Comparison of ENCODE assay signal across 8 cellular contexts in genomic region chr7:116988363-116988989, GRCh38. TPM values are rescaled to one million over a fixed set of nuclear protein-coding genes. Genes with fewer than 3 reads are reported as not detected.
DNase-seq lines count a peak whose midpoint lies in the region; ATAC-seq and TF ChIP-seq lines count a peak whose summit lies in the region.

No MANE protein-coding gene starts in this region.

- H3K27me3 ChIP-seq in H9 (ENCODE audit: insufficient read depth, low read length) (no peaks in the 10 kb centered on the region), kidney epithelial cell (ENCODE audit: control insufficient read depth, insufficient read depth, low read length) (no peaks in the 10 kb centered on the region)
- no peaks in the 10 kb centered on the region for H3K27me3 ChIP-seq in CD4-positive, alpha-beta memory T cell (ENCODE audit: insufficient read depth, low read length)

- H2BK12ac ChIP-seq in H9 (ENCODE audit: insufficient read length, low read depth, low read length) = no peak overlapping the region

- ATAC-seq in HG03045 (IDR thresholded peaks at IDR 0.05; ENCODE audit: unreplicated experiment) (no peak), GM18858 (IDR thresholded peaks at IDR 0.05; ENCODE audit: unreplicated experiment) (no peak), GM18517 (IDR thresholded peaks at IDR 0.05; ENCODE audit: unreplicated experiment) (no peak)

- H4K5ac ChIP-seq in H9 (ENCODE audit: insufficient read length, low read depth, low read length) = no peak overlapping the region

- no peak overlapping the region for H3K56ac ChIP-seq in H9 (ENCODE audit: insufficient read length, low read depth, low read length)

- H3K4me1 Mint-ChIP-seq in H9 = 0 out of 4 replicates have a peak, but pooled peaks cover 0 to under 1% of the 10 kb centered on the region in 2 experiments
- H3K4me1 Mint-ChIP-seq in CD4-positive, alpha-beta memory T cell = no peaks in the 10 kb centered on the region

- peaks cover 23 to 31% (median 29%) of the 10 kb centered on the region in 3 experiments for H3K36me3 Mint-ChIP-seq in H9 (ENCODE audit: insufficient read depth in 1 of 3, low read depth in 3 of 3)
- H3K36me3 Mint-ChIP-seq in CD4-positive, alpha-beta memory T cell = no peaks in the 10 kb centered on the region

- no peak overlapping the region for H2BK15ac ChIP-seq in H9 (ENCODE audit: low read depth, low read length)

- no peak overlapping the region for H3K4me2 ChIP-seq in H9 (ENCODE audit: insufficient read depth, insufficient read length, low read length)

- H3K27ac ChIP-seq in H9 (ENCODE audit: insufficient read length, low read depth, low read length) = no peak overlapping the region
- H3K27ac ChIP-seq in CD4-positive, alpha-beta memory T cell (ENCODE audit: low read depth, low read length) = no peak overlapping the region

- no peak overlapping the region for H2AK5ac ChIP-seq in H9 (ENCODE audit: insufficient read length, low read length)

- TF ChIP-seq CTCF in AG10803 (conservative IDR thresholded peaks at IDR 0.05; ENCODE audit: low read length) (peak; percentile 47), H9 (conservative IDR thresholded peaks at IDR 0.05) (peak; percentile 53), kidney epithelial cell (IDR thresholded peaks at IDR 0.05; ENCODE audit: insufficient read depth, low read length, poor library complexity, severe bottlenecking) (peak; percentile 6)

- H3K4me1 ChIP-seq in H9 (ENCODE audit: insufficient read depth, low read length) = no peaks in the 10 kb centered on the region
- peaks cover 3% of the 10 kb centered on the region for H3K4me1 ChIP-seq in CD4-positive, alpha-beta memory T cell (ENCODE audit: insufficient read depth, low read length)

- H2BK20ac ChIP-seq in H9 (ENCODE audit: low read depth, low read length, poor library complexity, severe bottlenecking) = no peak overlapping the region

- POLR2A ChIA-PET in CD4-positive, alpha-beta memory T cell (lab: Charles Lee; ENCODE audit: partially characterized antibody) = interaction anchor here (1.0 kb wide), 1 partner anchor 21 kb away, joined by 3 read pairs; no protein-coding TSS in a partner anchor

- no peak overlapping the region for H3K23ac ChIP-seq in H9 (ENCODE audit: insufficient read length, low read depth, low read length)

- H2AFZ ChIP-seq in H9 (ENCODE audit: low read length) = no peak overlapping the region

- no peaks in the 10 kb centered on the region for H3K79me2 ChIP-seq in H9 (ENCODE audit: insufficient read depth, low read length)

- no peaks in the 10 kb centered on the region for H3K36me3 ChIP-seq in kidney epithelial cell (ENCODE audit: control insufficient read depth, insufficient read depth, low read length)
- H3K36me3 ChIP-seq in CD4-positive, alpha-beta memory T cell (ENCODE audit: insufficient read depth, low read length) = no peaks in the 10 kb centered on the region

- no peak overlapping the region for H3K14ac ChIP-seq in H9 (ENCODE audit: insufficient read depth, low read length)

- CTCF ChIA-PET in CD4-positive, alpha-beta memory T cell (lab: Charles Lee; ENCODE audit: partially characterized antibody) = interaction anchor here (0.7 to 12.1 kb wide), 16 partner anchors 9 to 151 kb away, joined by 3 to 406 read pairs (median 6); no protein-coding TSS in a partner anchor

- no peak overlapping the region for H4K8ac ChIP-seq in H9 (replicated peaks; ENCODE audit: insufficient read length, low read depth, low read length)

- no peaks in the 10 kb centered on the region for H4K20me1 ChIP-seq in H9 (ENCODE audit: control insufficient read depth, insufficient read depth, insufficient read length)

- no peaks in the 10 kb centered on the region for H3K79me1 ChIP-seq in H9 (ENCODE audit: insufficient read depth, low read depth, low read length, poor library complexity, severe bottlenecking)

- DNase-seq in AG10803 (ENCODE audit: low read depth) (no peak), H9 (no peak), SHP77 treated with DMSO at 0.1 percent for 48 hours (lab: John Stamatoyannopoulos, UW) (peak; percentile 14), kidney epithelial cell (ENCODE audit: low read depth) (no peak)
- DNase-seq in CD4-positive, alpha-beta memory T cell = no peak

- H3K9me3 ChIP-seq in H9 (ENCODE audit: control insufficient read depth, low read depth, low read length) = peaks cover 10% of the 10 kb centered on the region
- no peaks in the 10 kb centered on the region for H3K9me3 ChIP-seq in CD4-positive, alpha-beta memory T cell (ENCODE audit: control insufficient read depth in 1 of 2, low read length in 2 of 2)

- H3K9ac ChIP-seq in H9 (ENCODE audit: extremely low read depth, insufficient read length, low read length) = no peak overlapping the region

- intact Hi-C loops in CD4-positive, alpha-beta memory T cell (cut with micrococcal nuclease) = loop anchor here (1.0 kb wide), 2 partner anchors 24 to 139 kb away; no protein-coding TSS in a partner anchor

- no peaks in the 10 kb centered on the region for H3K27me3 Mint-ChIP-seq in H9 (ENCODE audit: low read depth)
- no peaks in the 10 kb centered on the region for H3K27me3 Mint-ChIP-seq in CD4-positive, alpha-beta memory T cell

- H3K4me3 ChIP-seq in AG10803 (ENCODE audit: low read length) (no peak overlapping the region), kidney epithelial cell (ENCODE audit: low read depth, low read length) (no peak overlapping the region)
- no peak overlapping the region for H3K4me3 ChIP-seq in CD4-positive, alpha-beta memory T cell (ENCODE audit: low read length in 2 of 2)

- peaks cover 26 to 32% of the 10 kb centered on the region in 2 experiments for H3K9me3 Mint-ChIP-seq in H9
- no peaks in the 10 kb centered on the region for H3K9me3 Mint-ChIP-seq in CD4-positive, alpha-beta memory T cell

- H2BK120ac ChIP-seq in H9 (ENCODE audit: low read depth, low read length, poor library complexity, severe bottlenecking) = no peak overlapping the region

- no peak overlapping the region for H3K4ac ChIP-seq in H9 (ENCODE audit: low read depth, low read length)

- no peak overlapping the region for H3K4me3 Mint-ChIP-seq in H9
- H3K4me3 Mint-ChIP-seq in CD4-positive, alpha-beta memory T cell = no peak overlapping the region

- no peaks in the 10 kb centered on the region for H3K23me2 ChIP-seq in H9 (ENCODE audit: insufficient read length, low read depth, low read length, poor library complexity, severe bottlenecking)

- no peak overlapping the region for H3T11ph ChIP-seq in H9 (ENCODE audit: low read length)

- H3K27ac Mint-ChIP-seq in H9 = no peak overlapping the region
- no peak overlapping the region for H3K27ac Mint-ChIP-seq in CD4-positive, alpha-beta memory T cell

- H4K91ac ChIP-seq in H9 (ENCODE audit: insufficient read length, low read depth, low read length) = no peak overlapping the region

- no peak overlapping the region for H2BK5ac ChIP-seq in H9 (ENCODE audit: insufficient read length, low read length)

- H3K18ac ChIP-seq in H9 (ENCODE audit: insufficient read length, low read depth, low read length) = no peak overlapping the region

- WGBS in H9 (ENCODE audit: extremely low coverage, insufficient read length, low lambda C conversion rate) = 100% methylated on average over 1 of the region's 4 CpGs

RNA-seq across cellular contexts. Expression of gene ST7, which starts 35.2 kb away (rescaled TPM):
- total RNA-seq in H9 (2021) = 10.9 and 12.9 TPM in 2 replicates
- 17.0 and 19.0 TPM in 2 replicates for total RNA-seq in kidney epithelial cell
- total RNA-seq in CD4-positive, alpha-beta memory T cell = 1 to 10 TPM; 3.8 to 4.0 TPM
- 1 to 10 TPM; 4.0 to 6.6 TPM for polyA plus RNA-seq in CD4-positive, alpha-beta memory T cell
